Comparison of ENCODE assay signal across 14 cellular contexts in genomic region chr20:51425347-51426106, GRCh38.
DNase-seq lines count a peak whose midpoint lies in the region; ATAC-seq lines count a peak whose summit lies in the region.
"Had no signal": no experiment of that assay in that cellular context is flagged by ENCODE, and none has a peak within 500 bp of the region (broad histone marks: within the 10 kb centered on the region; RNA-seq: fewer than 3 reads in every experiment).

No MANE protein-coding gene starts in this region.

- peaks cover 64% of the 10 kb centered on the region for H3K4me1 ChIP-seq in BLaER1

- no peaks in the 10 kb centered on the region for H3K27me3 ChIP-seq in BLaER1

- H3K27ac Mint-ChIP-seq in activated T-helper 17 cell treated with anti-CD3 and anti-CD28 coated beads, Interleukin-2, amount 50 U/mL, for 72 hours: peak overlapping the region; percentile 93
- H3K27ac Mint-ChIP-seq in natural killer cell treated with Interleukin-12 subunit alpha and Interleukin-12 subunit beta and Interleukin-15 and Interleukin-18, amount 100 ng/mL, for 72 hours: peak overlapping the region; percentile 92 to 98

- H3K36me3 Mint-ChIP-seq in activated T-helper 17 cell treated with anti-CD3 and anti-CD28 coated beads, Interleukin-2, amount 50 U/mL, for 72 hours (ENCODE audit: low read depth): peaks cover 98% of the 10 kb centered on the region
- peaks cover 39% of the 10 kb centered on the region for H3K36me3 Mint-ChIP-seq in natural killer cell treated with Interleukin-12 subunit alpha and Interleukin-12 subunit beta and Interleukin-15 and Interleukin-18, amount 100 ng/mL, for 72 hours

- peak overlapping the region; percentile 70 for H3K4me2 ChIP-seq in BLaER1

- H3K4me1 Mint-ChIP-seq in activated T-helper 17 cell treated with anti-CD3 and anti-CD28 coated beads, Interleukin-2, amount 50 U/mL, for 72 hours: peaks cover 56% of the 10 kb centered on the region
- peaks cover 80 to 84% of the 10 kb centered on the region in 2 donors for H3K4me1 Mint-ChIP-seq in natural killer cell treated with Interleukin-12 subunit alpha and Interleukin-12 subunit beta and Interleukin-15 and Interleukin-18, amount 100 ng/mL, for 72 hours (ENCODE audit: low read depth in 2 of 2)

- peaks cover 15% of the 10 kb centered on the region; the same call in 1 of the 2 replicates for H4K20me1 ChIP-seq in BLaER1

- H3K4me3 ChIP-seq in BLaER1: no peak overlapping the region

- DNase-seq in natural killer cell treated with Interleukin-12 subunit alpha and Interleukin-12 subunit beta and Interleukin-15 and Interleukin-18, amount 100 ng/mL, for 72 hours (ENCODE audit: low spot score): no peak
- DNase-seq in DMS53 treated with DMSO at 0.1 percent for 48 hours (lab: John Stamatoyannopoulos, UW; ENCODE audit: unreplicated experiment) (no peak), NOMO-1 treated with DMSO at 0.1 percent for 48 hours (lab: John Stamatoyannopoulos, UW; ENCODE audit: unreplicated experiment) (no peak)
- DNase-seq: activated naive CD4-positive, alpha-beta T cell; caudate nucleus; left ventricle myocardium superior; NCI-H187; SHP77 had no signal

- H3K27ac ChIP-seq in BLaER1: peak overlapping the region; percentile 47
- H3K27ac ChIP-seq: C4-2B had no signal

- H3K9ac ChIP-seq in BLaER1: no peak overlapping the region

- H3K27me3 Mint-ChIP-seq in activated T-helper 17 cell treated with anti-CD3 and anti-CD28 coated beads, Interleukin-2, amount 50 U/mL, for 72 hours: no peaks in the 10 kb centered on the region
- H3K27me3 Mint-ChIP-seq in natural killer cell treated with Interleukin-12 subunit alpha and Interleukin-12 subunit beta and Interleukin-15 and Interleukin-18, amount 100 ng/mL, for 72 hours: no peaks in the 10 kb centered on the region

- H3K36me3 ChIP-seq in BLaER1: peaks cover 49% of the 10 kb centered on the region

- ATAC-seq in GM18867 (IDR thresholded peaks at IDR 0.05; ENCODE audit: unreplicated experiment) (peak; percentile 33), HG03139 (IDR thresholded peaks at IDR 0.05; ENCODE audit: unreplicated experiment) (no peak), GM18907 (IDR thresholded peaks at IDR 0.05; ENCODE audit: unreplicated experiment) (no peak)
- peak; percentile 61 for ATAC-seq in activated T-helper 17 cell treated with anti-CD3 and anti-CD28 coated beads, Interleukin-2, amount 50 U/mL, for 72 hours (replicated peaks)
- ATAC-seq in natural killer cell treated with Interleukin-12 subunit alpha and Interleukin-12 subunit beta and Interleukin-15 and Interleukin-18, amount 100 ng/mL, for 72 hours: peak; percentile 36 to 55
- ATAC-seq: left ventricle myocardium superior had no signal

- H3K9me3 ChIP-seq in BLaER1: no peaks in the 10 kb centered on the region

- peak overlapping the region; percentile 77 for H3K4me3 Mint-ChIP-seq in activated T-helper 17 cell treated with anti-CD3 and anti-CD28 coated beads, Interleukin-2, amount 50 U/mL, for 72 hours
- peak overlapping the region; percentile 68 for H3K4me3 Mint-ChIP-seq in natural killer cell treated with Interleukin-12 subunit alpha and Interleukin-12 subunit beta and Interleukin-15 and Interleukin-18, amount 100 ng/mL, for 72 hours

- H3K9me3 Mint-ChIP-seq in activated T-helper 17 cell treated with anti-CD3 and anti-CD28 coated beads, Interleukin-2, amount 50 U/mL, for 72 hours: no peaks in the 10 kb centered on the region
- H3K9me3 Mint-ChIP-seq in natural killer cell treated with Interleukin-12 subunit alpha and Interleukin-12 subunit beta and Interleukin-15 and Interleukin-18, amount 100 ng/mL, for 72 hours: no peaks in the 10 kb centered on the region

Comparison
In these comparisons a context has a peak if more than half of its experiments do, and no peak if none do; other contexts are left out.
1. ATAC-seq: peak in GM18867 (single experiment), activated T-helper 17 cell treated with anti-CD3 and anti-CD28 coated beads, Interleukin-2, amount 50 U/mL, for 72 hours (single experiment) and natural killer cell treated with Interleukin-12 subunit alpha and Interleukin-12 subunit beta and Interleukin-15 and Interleukin-18, amount 100 ng/mL, for 72 hours (2 of 2); none in HG03139 (single experiment) and GM18907 (single experiment).